Comparison of ENCODE assay signal across 2 cellular contexts in genomic region chr4:137529432-137529831, GRCh38.
TF ChIP-seq lines count a peak whose summit lies in the region.

No MANE protein-coding gene starts in this region.

TF ChIP-seq in liver, 16 proteins besides CTCF, POLR2A, EP300 and RAD21 (continued from another document):
- TF ChIP-seq RXRA (IDR thresholded peaks at IDR 0.05) = no peak
- no peak for TF ChIP-seq FOXA1 (IDR thresholded peaks at IDR 0.05)
- TF ChIP-seq, protein P1, sequence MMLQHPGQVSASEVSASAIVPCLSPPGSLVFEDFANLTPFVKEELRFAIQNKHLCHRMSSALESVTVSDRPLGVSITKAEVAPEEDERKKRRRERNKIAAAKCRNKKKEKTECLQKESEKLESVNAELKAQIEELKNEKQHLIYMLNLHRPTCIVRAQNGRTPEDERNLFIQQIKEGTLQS (IDR thresholded peaks at IDR 0.05) = no peak
- TF ChIP-seq EGR1 (IDR thresholded peaks at IDR 0.05; ENCODE audit: low read depth in 2 of 2) = no peak
- no peak for TF ChIP-seq REST (IDR thresholded peaks at IDR 0.05)
- no peak for TF ChIP-seq ZBTB33 (IDR thresholded peaks at IDR 0.05)
- TF ChIP-seq HNF4A (conservative IDR thresholded peaks at IDR 0.05) = no peak
- TF ChIP-seq SP1 (IDR thresholded peaks at IDR 0.05) = no peak
- TF ChIP-seq MAX (IDR thresholded peaks at IDR 0.05) = no peak
- no peak for TF ChIP-seq FOXA2 (IDR thresholded peaks at IDR 0.05)
- TF ChIP-seq GABPA (IDR thresholded peaks at IDR 0.05 in 1 of 2, conservative IDR thresholded peaks at IDR 0.05 in 1 of 2) = no peak
- no peak for TF ChIP-seq HNF4G (IDR thresholded peaks at IDR 0.05)
TF ChIP-seq in liver: peak in this region for 0.

TF ChIP-seq in HepG2, 621 proteins besides CTCF, POLR2A, EP300 and RAD21 (continued from another document):
- TF ChIP-seq UBTF (CRISPR knock-in tag; IDR thresholded peaks at IDR 0.05) = no peak
- TF ChIP-seq NFYC (CRISPR knock-in tag; IDR thresholded peaks at IDR 0.05) = no peak
- TF ChIP-seq ZNF782 (CRISPR knock-in tag; IDR thresholded peaks at IDR 0.05; ENCODE audit: borderline replicate concordance) = no peak
- no peak for TF ChIP-seq KLF6 (CRISPR knock-in tag; IDR thresholded peaks at IDR 0.05)
- TF ChIP-seq MAX (IDR thresholded peaks at IDR 0.05) = no peak
- TF ChIP-seq, protein P2, sequence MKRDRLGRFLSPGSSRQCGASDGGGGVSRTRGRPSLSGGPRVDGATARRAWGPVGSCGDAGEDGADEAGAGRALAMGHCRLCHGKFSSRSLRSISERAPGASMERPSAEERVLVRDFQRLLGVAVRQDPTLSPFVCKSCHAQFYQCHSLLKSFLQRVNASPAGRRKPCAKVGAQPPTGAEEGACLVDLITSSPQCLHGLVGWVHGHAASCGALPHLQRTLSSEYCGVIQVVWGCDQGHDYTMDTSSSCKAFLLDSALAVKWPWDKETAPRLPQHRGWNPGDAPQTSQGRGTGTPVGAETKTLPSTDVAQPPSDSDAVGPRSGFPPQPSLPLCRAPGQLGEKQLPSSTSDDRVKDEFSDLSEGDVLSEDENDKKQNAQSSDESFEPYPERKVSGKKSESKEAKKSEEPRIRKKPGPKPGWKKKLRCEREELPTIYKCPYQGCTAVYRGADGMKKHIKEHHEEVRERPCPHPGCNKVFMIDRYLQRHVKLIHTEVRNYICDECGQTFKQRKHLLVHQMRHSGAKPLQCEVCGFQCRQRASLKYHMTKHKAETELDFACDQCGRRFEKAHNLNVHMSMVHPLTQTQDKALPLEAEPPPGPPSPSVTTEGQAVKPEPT (CRISPR knock-in tag; IDR thresholded peaks at IDR 0.05; ENCODE audit: low read depth) = no peak
- no peak for TF ChIP-seq PAXIP1 (CRISPR knock-in tag; conservative IDR thresholded peaks at IDR 0.05)
- TF ChIP-seq SP1 (IDR thresholded peaks at IDR 0.05) = no peak
- no peak for TF ChIP-seq SP1 (CRISPR knock-in tag; IDR thresholded peaks at IDR 0.05)
- no peak for TF ChIP-seq STAG1 (CRISPR knock-in tag; IDR thresholded peaks at IDR 0.05)
- TF ChIP-seq SPEN (CRISPR knock-in tag; IDR thresholded peaks at IDR 0.05; ENCODE audit: low read depth) = no peak
- no peak for TF ChIP-seq FOSL2 (CRISPR knock-in tag; IDR thresholded peaks at IDR 0.05)
- TF ChIP-seq ZFP36L1 (CRISPR knock-in tag; IDR thresholded peaks at IDR 0.05) = no peak
- no peak for TF ChIP-seq MTERF4 (CRISPR knock-in tag; IDR thresholded peaks at IDR 0.05)
- no peak for TF ChIP-seq AGO1 (IDR thresholded peaks at IDR 0.05; ENCODE audit: low read depth, low read length, poor library complexity, severe bottlenecking)
- no peak for TF ChIP-seq CEBPG (CRISPR knock-in tag; IDR thresholded peaks at IDR 0.05)
- no peak for TF ChIP-seq RERE (CRISPR knock-in tag; IDR thresholded peaks at IDR 0.05; ENCODE audit: low read depth)
- TF ChIP-seq CAMTA2 (CRISPR knock-in tag; IDR thresholded peaks at IDR 0.05; ENCODE audit: borderline replicate concordance) = no peak
TF ChIP-seq in HepG2: peak in this region for 0.
